19 cellular contexts compared by ENCODE assay signal in genomic region chr2:43885233-43885632, GRCh38. TPM values are rescaled to one million over a fixed set of nuclear protein-coding genes. Genes with fewer than 3 reads are reported as not detected.
DNase-seq lines count a peak whose midpoint lies in the region; ATAC-seq and TF ChIP-seq lines count a peak whose summit lies in the region.
"Had no signal": no experiment of that assay in that cellular context is flagged by ENCODE, and none has a peak within 500 bp of the region (broad histone marks: within the 10 kb centered on the region; RNA-seq: fewer than 3 reads in every experiment).

No MANE protein-coding gene starts in this region.

- H3K27ac Mint-ChIP-seq in GM23338 = 0 out of 2 replicates have a peak overlapping the region, but pooled peaks have one; percentile 10
- peak overlapping the region; percentile 33 for H3K27ac Mint-ChIP-seq in glutamatergic neuron (ENCODE audit: unreplicated experiment)
- peak overlapping the region; percentile 34 for H3K27ac Mint-ChIP-seq in stimulated activated effector memory CD8-positive, alpha-beta T cell treated with anti-CD3 and anti-CD28 coated beads, Interleukin-12 subunit alpha, Interleukin-12 subunit beta, amount 100 ng/mL, for 72 hours
- no peak overlapping the region for H3K27ac Mint-ChIP-seq in natural killer cell
- H3K27ac Mint-ChIP-seq: CD14-positive monocyte had no signal

- H3K79me2 ChIP-seq in GM23338 (replicated peaks; ENCODE audit: insufficient read depth) = no peaks in the 10 kb centered on the region

- no peak for DNase-seq in GM23338 (ENCODE audit: low spot score)
- DNase-seq in SK-N-MC (ENCODE audit: low read depth, low spot score) = no peak
- DNase-seq in glutamatergic neuron = no peak
- DNase-seq in stimulated activated effector memory CD8-positive, alpha-beta T cell treated with anti-CD3 and anti-CD28 coated beads, Interleukin-12 subunit alpha, Interleukin-12 subunit beta, amount 100 ng/mL, for 72 hours (ENCODE audit: low spot score in 2 of 2) = no peak
- DNase-seq in natural killer cell = no peak
- no peak for DNase-seq in activated naive CD4-positive, alpha-beta T cell treated with anti-CD3 and anti-CD28 coated beads, Interleukin-2, amount 50 U/mL, for 16 hours
- DNase-seq in occipital lobe (lab: John Stamatoyannopoulos, UW) = no peak
- DNase-seq: DMS 273 treated with DMSO at 0.1 percent for 48 hours, GDM1, KG1, NCI-H1417 treated with DMSO at 0.1 percent for 48 hours, NCI-H187 treated with DMSO at 0.1 percent for 48 hours, NCI-H2227 treated with DMSO at 0.1 percent for 48 hours, NCI-H510A treated with DMSO at 0.1 percent for 48 hours, NCI-H774, RPMI8226, SHP77 treated with DMSO at 0.1 percent for 48 hours had no signal

- no peak for TF ChIP-seq CTCF in GM23338 (conservative IDR thresholded peaks at IDR 0.05; ENCODE audit: low read depth in 2 of 2)
- TF ChIP-seq CTCF in glutamatergic neuron (IDR thresholded peaks at IDR 0.05; ENCODE audit: partially characterized antibody, unreplicated experiment) = no peak
- no peak for TF ChIP-seq CTCF in natural killer cell (IDR thresholded peaks at IDR 0.05)

- H3K9me3 ChIP-seq in SK-N-MC (ENCODE audit: low read depth, low read length) = no peaks in the 10 kb centered on the region

- peaks cover 2% of the 10 kb centered on the region for H3K27me3 Mint-ChIP-seq in GM23338 (ENCODE audit: insufficient read depth, low read depth, poor library complexity)
- no peaks in the 10 kb centered on the region for H3K27me3 Mint-ChIP-seq in glutamatergic neuron (ENCODE audit: unreplicated experiment)
- no peaks in the 10 kb centered on the region for H3K27me3 Mint-ChIP-seq in natural killer cell (ENCODE audit: low read depth in 2 of 2)

- H3K27me3 ChIP-seq in GM23338 (ENCODE audit: insufficient read depth) = no peaks in the 10 kb centered on the region

- no peaks in the 10 kb centered on the region for H3K9me2 ChIP-seq in GM23338 (ENCODE audit: insufficient read depth)

- H4K20me1 ChIP-seq in GM23338 (replicated peaks; ENCODE audit: insufficient read depth) = no peaks in the 10 kb centered on the region; the same call in none of the 2 replicates

- no peak overlapping the region for H3K27ac ChIP-seq in GM23338 (ENCODE audit: low read depth)
- H3K27ac ChIP-seq in SK-N-MC = peak overlapping the region; percentile 49

- H3K36me3 ChIP-seq in GM23338 (ENCODE audit: insufficient read depth) = peaks cover 30% of the 10 kb centered on the region
- H3K36me3 ChIP-seq in SK-N-MC (ENCODE audit: insufficient read depth, low read length) = peaks cover 49% of the 10 kb centered on the region

- no peak overlapping the region for H3K9ac ChIP-seq in SK-N-MC (ENCODE audit: insufficient read length)

- H2AFZ ChIP-seq in GM23338 = no peak overlapping the region

- H3K4me3 Mint-ChIP-seq in GM23338 = no peak overlapping the region
- no peak overlapping the region for H3K4me3 Mint-ChIP-seq in glutamatergic neuron (ENCODE audit: unreplicated experiment)
- no peak overlapping the region for H3K4me3 Mint-ChIP-seq in stimulated activated effector memory CD8-positive, alpha-beta T cell treated with anti-CD3 and anti-CD28 coated beads, Interleukin-12 subunit alpha, Interleukin-12 subunit beta, amount 100 ng/mL, for 72 hours
- H3K4me3 Mint-ChIP-seq in natural killer cell = no peak overlapping the region
- H3K4me3 Mint-ChIP-seq: CD14-positive monocyte had no signal

- H3K4me1 Mint-ChIP-seq in GM23338 = peaks cover 3% of the 10 kb centered on the region; the same call in 1 of the 3 replicates
- peaks cover 26% of the 10 kb centered on the region for H3K4me1 Mint-ChIP-seq in glutamatergic neuron (ENCODE audit: low read depth, unreplicated experiment)
- no peaks in the 10 kb centered on the region for H3K4me1 Mint-ChIP-seq in stimulated activated effector memory CD8-positive, alpha-beta T cell treated with anti-CD3 and anti-CD28 coated beads, Interleukin-12 subunit alpha, Interleukin-12 subunit beta, amount 100 ng/mL, for 72 hours
- no peaks in the 10 kb centered on the region for H3K4me1 Mint-ChIP-seq in natural killer cell
- H3K4me1 Mint-ChIP-seq: CD14-positive monocyte had no signal

- intact Hi-C loops in natural killer cell (cut with micrococcal nuclease) = no loop called here

- no peaks in the 10 kb centered on the region for H3K4me1 ChIP-seq in GM23338 (ENCODE audit: insufficient read depth)

- H3K4me3 ChIP-seq in GM23338 = no peak overlapping the region
- H3K4me3 ChIP-seq in SK-N-MC = no peak overlapping the region
- H3K4me3 ChIP-seq: GM12878 had no signal

- peaks cover 37% of the 10 kb centered on the region for H3K36me3 Mint-ChIP-seq in GM23338 (ENCODE audit: low read depth)
- no peaks in the 10 kb centered on the region for H3K36me3 Mint-ChIP-seq in glutamatergic neuron (ENCODE audit: unreplicated experiment)
- H3K36me3 Mint-ChIP-seq in stimulated activated effector memory CD8-positive, alpha-beta T cell treated with anti-CD3 and anti-CD28 coated beads, Interleukin-12 subunit alpha, Interleukin-12 subunit beta, amount 100 ng/mL, for 72 hours = peaks cover 50% of the 10 kb centered on the region
- peaks cover 29% of the 10 kb centered on the region for H3K36me3 Mint-ChIP-seq in natural killer cell

- H3K9me3 Mint-ChIP-seq in GM23338 (no peaks in the 10 kb centered on the region), glutamatergic neuron (ENCODE audit: unreplicated experiment) (no peaks in the 10 kb centered on the region), natural killer cell (no peaks in the 10 kb centered on the region)
- H3K9me3 Mint-ChIP-seq in stimulated activated effector memory CD8-positive, alpha-beta T cell treated with anti-CD3 and anti-CD28 coated beads, Interleukin-12 subunit alpha, Interleukin-12 subunit beta, amount 100 ng/mL, for 72 hours = no peaks in the 10 kb centered on the region

- H3K4me2 ChIP-seq in GM23338 = no peak overlapping the region

- 0 out of 2 replicates have a peak, but pooled peaks cover 16% of the 10 kb centered on the region for H3F3A ChIP-seq in GM23338 (replicated peaks; ENCODE audit: low read depth)

- no peak for ATAC-seq in GM23338
- no peak for ATAC-seq in stimulated activated effector memory CD8-positive, alpha-beta T cell treated with anti-CD3 and anti-CD28 coated beads, Interleukin-12 subunit alpha, Interleukin-12 subunit beta, amount 100 ng/mL, for 72 hours
- no peak for ATAC-seq in natural killer cell
- ATAC-seq: GM12878 had no signal

TF ChIP-seq in GM23338, 12 proteins besides CTCF, POLR2A, EP300 and RAD21 (continues in another document):
- TF ChIP-seq ZNF331 (CRISPR knock-in tag; IDR thresholded peaks at IDR 0.05; ENCODE audit: low read depth) (no peak), EZH2 (IDR thresholded peaks at IDR 0.05; ENCODE audit: low read depth, unreplicated experiment) (no peak), EZH2phosphoT487 (IDR thresholded peaks at IDR 0.05; ENCODE audit: unreplicated experiment) (no peak)
- TF ChIP-seq, protein P1, sequence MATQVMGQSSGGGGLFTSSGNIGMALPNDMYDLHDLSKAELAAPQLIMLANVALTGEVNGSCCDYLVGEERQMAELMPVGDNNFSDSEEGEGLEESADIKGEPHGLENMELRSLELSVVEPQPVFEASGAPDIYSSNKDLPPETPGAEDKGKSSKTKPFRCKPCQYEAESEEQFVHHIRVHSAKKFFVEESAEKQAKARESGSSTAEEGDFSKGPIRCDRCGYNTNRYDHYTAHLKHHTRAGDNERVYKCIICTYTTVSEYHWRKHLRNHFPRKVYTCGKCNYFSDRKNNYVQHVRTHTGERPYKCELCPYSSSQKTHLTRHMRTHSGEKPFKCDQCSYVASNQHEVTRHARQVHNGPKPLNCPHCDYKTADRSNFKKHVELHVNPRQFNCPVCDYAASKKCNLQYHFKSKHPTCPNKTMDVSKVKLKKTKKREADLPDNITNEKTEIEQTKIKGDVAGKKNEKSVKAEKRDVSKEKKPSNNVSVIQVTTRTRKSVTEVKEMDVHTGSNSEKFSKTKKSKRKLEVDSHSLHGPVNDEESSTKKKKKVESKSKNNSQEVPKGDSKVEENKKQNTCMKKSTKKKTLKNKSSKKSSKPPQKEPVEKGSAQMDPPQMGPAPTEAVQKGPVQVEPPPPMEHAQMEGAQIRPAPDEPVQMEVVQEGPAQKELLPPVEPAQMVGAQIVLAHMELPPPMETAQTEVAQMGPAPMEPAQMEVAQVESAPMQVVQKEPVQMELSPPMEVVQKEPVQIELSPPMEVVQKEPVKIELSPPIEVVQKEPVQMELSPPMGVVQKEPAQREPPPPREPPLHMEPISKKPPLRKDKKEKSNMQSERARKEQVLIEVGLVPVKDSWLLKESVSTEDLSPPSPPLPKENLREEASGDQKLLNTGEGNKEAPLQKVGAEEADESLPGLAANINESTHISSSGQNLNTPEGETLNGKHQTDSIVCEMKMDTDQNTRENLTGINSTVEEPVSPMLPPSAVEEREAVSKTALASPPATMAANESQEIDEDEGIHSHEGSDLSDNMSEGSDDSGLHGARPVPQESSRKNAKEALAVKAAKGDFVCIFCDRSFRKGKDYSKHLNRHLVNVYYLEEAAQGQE (IDR thresholded peaks at IDR 0.05; ENCODE audit: unreplicated experiment) = no peak

RNA-seq across cellular contexts. Expression of gene ABCG8, which starts 46.5 kb away (rescaled TPM):
- 0.31 and 0.35 TPM in 2 replicates for total RNA-seq in GM23338 (2014; rRNA removed; shearing (Covaris generic))
- polyA plus RNA-seq in GM23338 (2016; fragmentation: Nextera tagmentation; extraction: Ambion mirVana) = 0.03 and 0.19 TPM in 2 replicates
- total RNA-seq in glutamatergic neuron (ENCODE audit: unreplicated experiment) (not detected), natural killer cell (not detected), occipital lobe (0.31 TPM)
- total RNA-seq: GM12878 had no signal
- polyA plus RNA-seq: CD14-positive monocyte, GM12878 had no signal

RNA-seq across cellular contexts. Expression of gene ABCG5, which starts 46.6 kb away (rescaled TPM):
- not detected in 2 replicates for total RNA-seq in GM23338 (2014; rRNA removed; shearing (Covaris generic))
- 0.08 and 0.14 TPM in 2 replicates for polyA plus RNA-seq in GM23338 (2016; fragmentation: Nextera tagmentation; extraction: Ambion mirVana)
- total RNA-seq in glutamatergic neuron (ENCODE audit: unreplicated experiment) = not detected
- total RNA-seq in natural killer cell = not detected
- under 0.01 TPM for total RNA-seq in occipital lobe
- total RNA-seq: GM12878 had no signal
- polyA plus RNA-seq: CD14-positive monocyte, GM12878 had no signal

Comparison
In these comparisons a context has a peak if more than half of its experiments do, and no peak if none do; other contexts are left out.
1. H3K27ac Mint-ChIP-seq: peak in GM23338 (single experiment), glutamatergic neuron (single experiment) and stimulated activated effector memory CD8-positive, alpha-beta T cell treated with anti-CD3 and anti-CD28 coated beads, Interleukin-12 subunit alpha, Interleukin-12 subunit beta, amount 100 ng/mL, for 72 hours (single experiment); none in natural killer cell (0 of 2).